35 cellular contexts compared by ENCODE assay signal in genomic region chr3:10510086-10510742, GRCh38. TPM values are rescaled to one million over a fixed set of nuclear protein-coding genes. Genes with fewer than 3 reads are reported as not detected.
"Had no signal": no experiment of that assay in that cellular context is flagged by ENCODE, and none has a peak within 500 bp of the region (broad histone marks: within the 10 kb centered on the region; RNA-seq: fewer than 3 reads in every experiment).

No MANE protein-coding gene starts in this region.

- H3K9me3 ChIP-seq: adrenal gland, ascending aorta, breast epithelium, colonic mucosa had no signal

- H3K4me1 ChIP-seq: adrenal gland, ascending aorta, colonic mucosa had no signal

- H3K9me3 Mint-ChIP-seq: activated CD4-positive, alpha-beta memory T cell treated with anti-CD3 and anti-CD28 coated beads, Interleukin-2, amount 10 ng/mL, durations not matched to agents 7 days and 5 days; activated CD4-positive, alpha-beta T cell treated with anti-CD3 and anti-CD28 coated beads, Interleukin-2, amount 10 ng/mL, durations not matched to agents 7 days and 5 days; activated naive CD4-positive, alpha-beta T cell treated with anti-CD3 and anti-CD28 coated beads, Interleukin-2, amount 50 U/mL, for 24 hours; activated naive CD8-positive, alpha-beta T cell treated with anti-CD3 and anti-CD28 coated beads for 36 hours; activated naive CD8-positive, alpha-beta T cell treated with anti-CD3 and anti-CD28 coated beads, Interleukin-2, amount 50 U/mL, for 24 hours; activated T-cell treated with anti-CD3 and anti-CD28 coated beads, Interleukin-2, amount 50 U/mL, for 24 hours; activated T-cell treated with anti-CD3 and anti-CD28 coated beads, Interleukin-2, amount 50 U/mL, for 72 hours; endodermal cell; WTC11 had no signal

- FAIRE-seq: frontal cortex had no signal

- H3K36me3 ChIP-seq: adrenal gland, ascending aorta, breast epithelium, cardiac muscle cell, colonic mucosa had no signal

- H3K4me1 Mint-ChIP-seq: activated CD4-positive, alpha-beta memory T cell treated with anti-CD3 and anti-CD28 coated beads, Interleukin-2, amount 10 ng/mL, durations not matched to agents 7 days and 5 days; activated CD4-positive, alpha-beta T cell treated with anti-CD3 and anti-CD28 coated beads, Interleukin-2, amount 10 ng/mL, durations not matched to agents 7 days and 5 days; activated naive CD4-positive, alpha-beta T cell treated with anti-CD3 and anti-CD28 coated beads, Interleukin-2, amount 50 U/mL, for 24 hours; activated naive CD8-positive, alpha-beta T cell treated with anti-CD3 and anti-CD28 coated beads for 36 hours; activated naive CD8-positive, alpha-beta T cell treated with anti-CD3 and anti-CD28 coated beads, Interleukin-2, amount 50 U/mL, for 24 hours; endodermal cell had no signal

- ATAC-seq: activated naive CD8-positive, alpha-beta T cell treated with anti-CD3 and anti-CD28 coated beads, Interleukin-2, amount 50 U/mL, for 24 hours; activated T-cell treated with anti-CD3 and anti-CD28 coated beads, Interleukin-2, amount 50 U/mL, for 72 hours; esophagus mucosa; WTC11 had no signal

- H3K27me3 ChIP-seq: ascending aorta had no signal

- H3K4me3 Mint-ChIP-seq: activated CD4-positive, alpha-beta memory T cell treated with anti-CD3 and anti-CD28 coated beads, Interleukin-2, amount 10 ng/mL, durations not matched to agents 7 days and 5 days; activated CD4-positive, alpha-beta T cell treated with anti-CD3 and anti-CD28 coated beads, Interleukin-2, amount 10 ng/mL, durations not matched to agents 7 days and 5 days; activated naive CD4-positive, alpha-beta T cell treated with anti-CD3 and anti-CD28 coated beads, Interleukin-2, amount 50 U/mL, for 24 hours; activated naive CD8-positive, alpha-beta T cell treated with anti-CD3 and anti-CD28 coated beads for 36 hours; activated naive CD8-positive, alpha-beta T cell treated with anti-CD3 and anti-CD28 coated beads, Interleukin-2, amount 50 U/mL, for 24 hours; activated T-cell treated with anti-CD3 and anti-CD28 coated beads, Interleukin-2, amount 50 U/mL, for 24 hours; activated T-cell treated with anti-CD3 and anti-CD28 coated beads, Interleukin-2, amount 50 U/mL, for 72 hours; brain; endodermal cell; WTC11 had no signal

- H3K27me3 Mint-ChIP-seq: brain had no signal

- DNase-seq: activated CD4-positive, alpha-beta memory T cell treated with anti-CD3 and anti-CD28 coated beads, Interleukin-2, amount 10 ng/mL, durations not matched to agents 7 days and 5 days; activated CD4-positive, alpha-beta T cell treated with anti-CD3 and anti-CD28 coated beads for 1 hour; activated CD4-positive, alpha-beta T cell treated with anti-CD3 and anti-CD28 coated beads for 4 hours; activated CD4-positive, alpha-beta T cell treated with anti-CD3 and anti-CD28 coated beads, Interleukin-2, amount 10 ng/mL, durations not matched to agents 7 days and 5 days; activated CD4-positive, alpha-beta T cell treated with anti-CD3 and anti-CD28 coated beads, Interleukin-2, amount 50 U/mL, for 4 hours; activated CD8-positive, alpha-beta memory T cell treated with anti-CD3 and anti-CD28 coated beads, Interleukin-2, amount 50 U/mL, for 48 hours; activated gamma-delta T cell; activated naive CD4-positive, alpha-beta T cell; activated naive CD8-positive, alpha-beta T cell treated with anti-CD3 and anti-CD28 coated beads for 36 hours; activated naive CD8-positive, alpha-beta T cell treated with anti-CD3 and anti-CD28 coated beads, Interleukin-2, amount 50 U/mL, for 24 hours; activated T-cell treated with anti-CD3 and anti-CD28 coated beads for 4 hours; activated T-cell treated with anti-CD3 and anti-CD28 coated beads, Interleukin-2, amount 50 U/mL, for 24 hours; activated T-cell treated with anti-CD3 and anti-CD28 coated beads, Interleukin-2, amount 50 U/mL, for 72 hours; adrenal gland; amygdala; central memory CD4-positive, alpha-beta T cell; cerebellar nuclear complex; colonic mucosa; effector CD8-positive, alpha-beta T cell; endodermal cell; foreskin fibroblast; head of caudate nucleus; T-helper 2 cell had no signal

- H3K4me3 ChIP-seq: adrenal gland, ascending aorta, breast epithelium, cardiac muscle cell, colonic mucosa had no signal

- H3K27ac Mint-ChIP-seq: activated CD4-positive, alpha-beta memory T cell treated with anti-CD3 and anti-CD28 coated beads, Interleukin-2, amount 10 ng/mL, durations not matched to agents 7 days and 5 days; activated CD4-positive, alpha-beta T cell treated with anti-CD3 and anti-CD28 coated beads, Interleukin-2, amount 10 ng/mL, durations not matched to agents 7 days and 5 days; activated naive CD4-positive, alpha-beta T cell treated with anti-CD3 and anti-CD28 coated beads, Interleukin-2, amount 50 U/mL, for 24 hours; activated naive CD8-positive, alpha-beta T cell treated with anti-CD3 and anti-CD28 coated beads for 36 hours; activated naive CD8-positive, alpha-beta T cell treated with anti-CD3 and anti-CD28 coated beads, Interleukin-2, amount 50 U/mL, for 24 hours; activated T-cell treated with anti-CD3 and anti-CD28 coated beads, Interleukin-2, amount 50 U/mL, for 24 hours; activated T-cell treated with anti-CD3 and anti-CD28 coated beads, Interleukin-2, amount 50 U/mL, for 72 hours; endodermal cell; WTC11 had no signal

- H3K36me3 Mint-ChIP-seq: activated naive CD4-positive, alpha-beta T cell treated with anti-CD3 and anti-CD28 coated beads, Interleukin-2, amount 50 U/mL, for 24 hours; activated naive CD8-positive, alpha-beta T cell treated with anti-CD3 and anti-CD28 coated beads for 36 hours; brain; WTC11 had no signal

- H3K27ac ChIP-seq: adrenal gland, ascending aorta, breast epithelium, cardiac muscle cell, colonic mucosa, VCaP had no signal

RNA-seq across cellular contexts. Expression of gene ATP2B2, which starts 4.8 kb away (rescaled TPM):
- total RNA-seq: activated CD4-positive, alpha-beta memory T cell treated with anti-CD3 and anti-CD28 coated beads, Interleukin-2, amount 10 ng/mL, durations not matched to agents 7 days and 5 days; activated CD4-positive, alpha-beta T cell treated with anti-CD3 and anti-CD28 coated beads, Interleukin-2, amount 10 ng/mL, durations not matched to agents 7 days and 5 days; activated naive CD8-positive, alpha-beta T cell treated with anti-CD3 and anti-CD28 coated beads for 36 hours; activated T-cell treated with anti-CD3 and anti-CD28 coated beads, Interleukin-2, amount 50 U/mL, for 72 hours; ascending aorta; dermis microvascular lymphatic vessel endothelial cell; epithelial cell of proximal tubule; T-helper 1 cell treated with Interleukin-12 subunit alpha and Interleukin-12 subunit beta and Interleukin-4 antibody, amounts not matched to agents 30 ng/mL and 1 ng/mL, for 36 hours had no signal
